Comparison of ENCODE assay signal across 22 cellular contexts in the genomic region with DNA sequence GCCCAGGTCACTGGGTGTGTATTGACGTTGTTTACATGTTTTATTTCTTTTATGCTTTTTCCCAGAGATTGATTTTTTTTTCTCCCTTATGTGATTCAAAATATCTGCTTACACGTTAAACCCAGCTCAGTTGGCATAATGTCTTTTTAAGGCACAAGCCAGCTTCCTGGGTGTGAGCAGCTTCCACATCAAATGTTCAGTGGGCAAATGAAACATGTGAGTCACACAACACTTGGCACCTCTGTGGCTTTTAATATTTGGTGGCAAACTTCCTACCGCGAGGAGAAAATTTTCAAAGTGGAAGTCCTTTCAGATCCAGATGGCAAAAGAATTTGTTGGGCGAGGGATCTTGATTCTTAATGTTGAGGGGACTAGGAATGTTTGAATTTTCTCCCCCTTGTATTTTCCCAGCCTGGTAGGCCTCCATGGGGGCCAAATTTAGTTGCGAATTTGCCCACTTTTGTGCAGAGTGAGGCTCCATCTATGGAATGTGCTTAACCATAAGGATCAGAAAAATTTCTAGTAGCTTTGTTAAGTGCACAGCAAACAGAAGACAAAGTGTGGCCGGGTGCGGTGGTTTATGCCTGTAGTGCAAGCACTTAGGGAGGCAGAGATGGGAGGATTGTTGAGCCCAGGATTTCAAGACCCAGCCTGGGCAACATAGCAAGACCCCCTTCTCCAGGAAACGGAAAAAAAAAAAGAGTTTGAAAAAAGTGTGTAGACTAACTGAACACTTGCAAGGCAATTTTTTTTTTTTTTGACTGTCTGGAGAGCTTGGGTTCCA. TPM values are rescaled to one million over a fixed set of nuclear protein-coding genes. Genes with fewer than 3 reads are reported as not detected.
DNase-seq lines count a peak whose midpoint lies in the region; ATAC-seq and TF ChIP-seq lines count a peak whose summit lies in the region.
"Had no signal": no experiment of that assay in that cellular context is flagged by ENCODE, and none has a peak within 500 bp of the region (broad histone marks: within the 10 kb centered on the region; RNA-seq: fewer than 3 reads in every experiment).

No MANE protein-coding gene starts in this region.

- TF ChIP-seq CTCF in CD8-positive, alpha-beta T cell (IDR thresholded peaks at IDR 0.05): no peak
- TF ChIP-seq CTCF in NB4 (IDR thresholded peaks at IDR 0.05; ENCODE audit: low read depth, low read length) (no peak), endodermal cell (conservative IDR thresholded peaks at IDR 0.05) (no peak), psoas muscle (IDR thresholded peaks at IDR 0.05) (no peak), GM13976 (IDR thresholded peaks at IDR 0.05; ENCODE audit: borderline replicate concordance, control extremely low read depth, extremely low read depth, insufficient read depth, missing control alignments) (no peak)

- H3K27ac Mint-ChIP-seq in CD8-positive, alpha-beta T cell: no peak overlapping the region
- no peak overlapping the region for H3K27ac Mint-ChIP-seq in endodermal cell
- H3K27ac Mint-ChIP-seq in activated naive CD8-positive, alpha-beta T cell treated with anti-CD3 and anti-CD28 coated beads, Interleukin-2, amount 50 U/mL, for 24 hours: no peak overlapping the region
- H3K27ac Mint-ChIP-seq: activated naive CD4-positive, alpha-beta T cell treated with anti-CD3 and anti-CD28 coated beads for 36 hours; activated T-cell treated with anti-CD3 and anti-CD28 coated beads, Interleukin-2, amount 50 U/mL, for 24 hours; stimulated activated memory B cell treated with anti-CD40 and anti-IgM and Interleukin-4, amounts not matched to agents 10 μg/mL and 1 μg/mL and 100 μg/mL, for 72 hours had no signal

- H3K27me3 ChIP-seq in CD8-positive, alpha-beta T cell (ENCODE audit: insufficient read depth, low read length): no peaks in the 10 kb centered on the region
- H3K27me3 ChIP-seq in endodermal cell (ENCODE audit: control insufficient read depth, insufficient read depth, low read length, poor library complexity, severe bottlenecking) (no peaks in the 10 kb centered on the region), psoas muscle (ENCODE audit: insufficient read depth in 3 of 3, low read length in 2 of 3) (no peaks in the 10 kb centered on the region)
- H3K27me3 ChIP-seq: cardiac muscle cell, suprapubic skin had no signal

- intact Hi-C loops in CD8-positive, alpha-beta T cell (cut with DNase I, micrococcal nuclease): loop anchor here in 1 of 2 experiments (1.0 kb wide), 1 partner anchor 11 kb away; no protein-coding TSS in a partner anchor
- intact Hi-C loops in psoas muscle (cut with DNase I): no loop called here

- DNase-seq in CD8-positive, alpha-beta T cell: peak in 1 of 7 experiments; percentile 11
- peak; percentile 30 for DNase-seq in NB4 (ENCODE audit: low read depth)
- no peak for DNase-seq in endodermal cell
- no peak for DNase-seq in psoas muscle
- no peak for DNase-seq in GM13976 (ENCODE audit: low spot score)
- DNase-seq in activated CD4-positive, alpha-beta T cell treated with anti-CD3 and anti-CD28 coated beads, Interleukin-2, amount 50 U/mL, for 1 hour: no peak
- DNase-seq in activated naive CD8-positive, alpha-beta T cell treated with anti-CD3 and anti-CD28 coated beads, Interleukin-2, amount 50 U/mL, for 24 hours: no peak
- DNase-seq: activated CD4-positive, CD25-positive, alpha-beta regulatory T cell treated with anti-CD3 and anti-CD28 coated beads, Interleukin-2, amount 50 U/mL, for 72 hours; activated CD8-positive, alpha-beta memory T cell treated with anti-CD3 and anti-CD28 coated beads for 24 hours; activated naive CD4-positive, alpha-beta T cell treated with anti-CD3 and anti-CD28 coated beads for 36 hours; activated T-cell treated with anti-CD3 and anti-CD28 coated beads, Interleukin-2, amount 50 U/mL, for 24 hours; Caco-2; glutamatergic neuron; kidney glomerular epithelial cell; NCI-H146; NCI-H524 treated with DMSO at 0.1 percent for 48 hours; stimulated activated CD4-positive, alpha-beta T cell treated with anti-CD3 and anti-CD28 coated beads, Interleukin-1b, Interleukin-23, amount 100 ng/mL, for 48 hours had no signal

- no peak overlapping the region for H3K9ac ChIP-seq in endodermal cell (ENCODE audit: extremely low read depth, low read length, poor library complexity, severe bottlenecking)

- H3K36me3 ChIP-seq in CD8-positive, alpha-beta T cell (ENCODE audit: insufficient read depth, low read length): no peaks in the 10 kb centered on the region
- H3K36me3 ChIP-seq in endodermal cell (ENCODE audit: control insufficient read depth, insufficient read depth, low read length) (peaks cover 8% of the 10 kb centered on the region), psoas muscle (ENCODE audit: insufficient read depth in 1 of 2, low read depth in 1 of 2) (no peaks in the 10 kb centered on the region)
- H3K36me3 ChIP-seq: cardiac muscle cell, suprapubic skin had no signal

- H3K27ac ChIP-seq in CD8-positive, alpha-beta T cell (ENCODE audit: low read depth, low read length): no peak overlapping the region
- no peak overlapping the region for H3K27ac ChIP-seq in endodermal cell (ENCODE audit: low read depth, low read length)
- H3K27ac ChIP-seq in psoas muscle: peak overlapping the region; percentile 5
- H3K27ac ChIP-seq: cardiac muscle cell, suprapubic skin had no signal

- 90 to 97% methylated on average over 8 to 9 of the region's 9 CpGs for WGBS in endodermal cell (ENCODE audit: insufficient coverage in 1 of 2, insufficient read length in 1 of 2), 2 experiments
- WGBS in psoas muscle, 3 donors: 64 to 82% (median 66%) methylated on average over 9 of the region's 9 CpGs

- H3K9me3 Mint-ChIP-seq in CD8-positive, alpha-beta T cell: peaks cover 5% of the 10 kb centered on the region
- peaks cover 44% of the 10 kb centered on the region for H3K9me3 Mint-ChIP-seq in endodermal cell
- H3K9me3 Mint-ChIP-seq in activated naive CD8-positive, alpha-beta T cell treated with anti-CD3 and anti-CD28 coated beads, Interleukin-2, amount 50 U/mL, for 24 hours: no peaks in the 10 kb centered on the region
- H3K9me3 Mint-ChIP-seq: activated T-cell treated with anti-CD3 and anti-CD28 coated beads, Interleukin-2, amount 50 U/mL, for 24 hours; stimulated activated memory B cell treated with anti-CD40 and anti-IgM and Interleukin-4, amounts not matched to agents 10 μg/mL and 1 μg/mL and 100 μg/mL, for 72 hours had no signal

- H3K4me1 Mint-ChIP-seq in CD8-positive, alpha-beta T cell (ENCODE audit: low read depth): peaks cover 32% of the 10 kb centered on the region
- H3K4me1 Mint-ChIP-seq in endodermal cell: peaks cover 13% of the 10 kb centered on the region
- H3K4me1 Mint-ChIP-seq in activated naive CD8-positive, alpha-beta T cell treated with anti-CD3 and anti-CD28 coated beads, Interleukin-2, amount 50 U/mL, for 24 hours: peaks cover 6% of the 10 kb centered on the region

- no peak overlapping the region for H3K4me3 ChIP-seq in CD8-positive, alpha-beta T cell (ENCODE audit: low read depth, low read length)
- H3K4me3 ChIP-seq in NB4 (ENCODE audit: low read depth, low read length) (no peak overlapping the region), endodermal cell (ENCODE audit: low read length) (peak overlapping the region; percentile 10), psoas muscle (no peak overlapping the region)
- H3K4me3 ChIP-seq: cardiac muscle cell, suprapubic skin had no signal

- H3K4me3 Mint-ChIP-seq in CD8-positive, alpha-beta T cell: peak overlapping the region; percentile 20
- no peak overlapping the region for H3K4me3 Mint-ChIP-seq in endodermal cell
- no peak overlapping the region for H3K4me3 Mint-ChIP-seq in activated naive CD8-positive, alpha-beta T cell treated with anti-CD3 and anti-CD28 coated beads, Interleukin-2, amount 50 U/mL, for 24 hours
- H3K4me3 Mint-ChIP-seq: activated naive CD4-positive, alpha-beta T cell treated with anti-CD3 and anti-CD28 coated beads for 36 hours; activated T-cell treated with anti-CD3 and anti-CD28 coated beads, Interleukin-2, amount 50 U/mL, for 24 hours; stimulated activated memory B cell treated with anti-CD40 and anti-IgM and Interleukin-4, amounts not matched to agents 10 μg/mL and 1 μg/mL and 100 μg/mL, for 72 hours had no signal

- CTCF ChIA-PET in CD8-positive, alpha-beta T cell (lab: Charles Lee): interaction anchor here (0.7 to 1.2 kb wide), 3 partner anchors 9 to 93 kb away, joined by 3 read pairs; no protein-coding TSS in a partner anchor

- H3K36me3 Mint-ChIP-seq in CD8-positive, alpha-beta T cell: peaks cover 7% of the 10 kb centered on the region
- peaks cover 47% of the 10 kb centered on the region for H3K36me3 Mint-ChIP-seq in endodermal cell (ENCODE audit: low read depth)
- peaks cover 8% of the 10 kb centered on the region for H3K36me3 Mint-ChIP-seq in activated naive CD8-positive, alpha-beta T cell treated with anti-CD3 and anti-CD28 coated beads, Interleukin-2, amount 50 U/mL, for 24 hours (ENCODE audit: low read depth)

- POLR2A ChIA-PET in CD8-positive, alpha-beta T cell (lab: Charles Lee): interaction anchor here (0.5 kb wide), 1 partner anchor 140 kb away, joined by 3 read pairs; no protein-coding TSS in a partner anchor

- no peaks in the 10 kb centered on the region for H3K27me3 Mint-ChIP-seq in CD8-positive, alpha-beta T cell (ENCODE audit: low read depth)
- H3K27me3 Mint-ChIP-seq in endodermal cell (ENCODE audit: insufficient read depth): no peaks in the 10 kb centered on the region
- no peaks in the 10 kb centered on the region for H3K27me3 Mint-ChIP-seq in activated naive CD8-positive, alpha-beta T cell treated with anti-CD3 and anti-CD28 coated beads, Interleukin-2, amount 50 U/mL, for 24 hours
- H3K27me3 Mint-ChIP-seq: activated T-cell treated with anti-CD3 and anti-CD28 coated beads, Interleukin-2, amount 50 U/mL, for 24 hours; stimulated activated memory B cell treated with anti-CD40 and anti-IgM and Interleukin-4, amounts not matched to agents 10 μg/mL and 1 μg/mL and 100 μg/mL, for 72 hours had no signal

- peaks cover 10% of the 10 kb centered on the region for H3K4me1 ChIP-seq in CD8-positive, alpha-beta T cell (ENCODE audit: insufficient read depth, low read length)
- H3K4me1 ChIP-seq in endodermal cell (ENCODE audit: control insufficient read depth, insufficient read depth, low read length) (no peaks in the 10 kb centered on the region), psoas muscle (peaks cover 7% of the 10 kb centered on the region)
- H3K4me1 ChIP-seq: Caco-2 had no signal

- no peak for TF ChIP-seq POLR2A in NB4 (IDR thresholded peaks at IDR 0.05; ENCODE audit: extremely low read depth, insufficient read length)

- in situ Hi-C loops in GM13976 (cut with MboI; ENCODE audit: low sequenced_read_pairs, unreplicated experiment): no loop called here

- H3K9me3 ChIP-seq in CD8-positive, alpha-beta T cell (ENCODE audit: low read length): peaks cover 4% of the 10 kb centered on the region
- H3K9me3 ChIP-seq in endodermal cell (ENCODE audit: control insufficient read depth, low read length): peaks cover 31% of the 10 kb centered on the region
- H3K9me3 ChIP-seq in psoas muscle: no peaks in the 10 kb centered on the region
- H3K9me3 ChIP-seq: suprapubic skin had no signal

- ATAC-seq in CD8-positive, alpha-beta T cell: peak; percentile 51
- ATAC-seq in psoas muscle: peak in 3 of 4 donors; percentile 22 to 68 (median 26)
- ATAC-seq in HG03565 (IDR thresholded peaks at IDR 0.05; ENCODE audit: unreplicated experiment): no peak
- ATAC-seq in activated naive CD8-positive, alpha-beta T cell treated with anti-CD3 and anti-CD28 coated beads, Interleukin-2, amount 50 U/mL, for 24 hours: no peak
- ATAC-seq: sciatic nerve; stimulated activated memory B cell treated with anti-CD40 and anti-IgM and Interleukin-4, amounts not matched to agents 10 μg/mL and 1 μg/mL and 100 μg/mL, for 72 hours had no signal

RNA-seq across cellular contexts. Expression of gene CUX1, which starts 30.9 kb away (rescaled TPM):
- total RNA-seq in CD8-positive, alpha-beta T cell: 10 to 100 TPM; 40.3 to 41.0 TPM
- total RNA-seq in endodermal cell (100 to 1,000 TPM in 1 of 2 donors, 10 to 100 TPM in 1; 85.1 to 108 TPM), psoas muscle (10 to 100 TPM; 72.4 to 95.6 (median 76.2) TPM)
- 49.5 TPM for polyA plus RNA-seq in endodermal cell (2013, experiment 1 of 2)
- 50.8 TPM for polyA plus RNA-seq in endodermal cell (2013, experiment 2 of 2)
- polyA plus RNA-seq in psoas muscle: 10 to 100 TPM; 12.5 to 35.3 (median 17.7) TPM

Comparison
In these comparisons a context has a peak if more than half of its experiments do, and no peak if none do; other contexts are left out.
1. ATAC-seq: peak in CD8-positive, alpha-beta T cell (single experiment) and psoas muscle (3 of 4); none in HG03565 (single experiment) and activated naive CD8-positive, alpha-beta T cell treated with anti-CD3 and anti-CD28 coated beads, Interleukin-2, amount 50 U/mL, for 24 hours (single experiment).